In genomic region chr13:50613356-50613831, GRCh38 we compare ENCODE assay signal across 25 cellular contexts.
A peak's percentile ranks its signal among the peaks of the same experiment; 100 is the strongest.
DNase-seq lines count a peak whose midpoint lies in the region; ATAC-seq and TF ChIP-seq lines count a peak whose summit lies in the region.
"Had no signal": no experiment of that assay in that cellular context is flagged by ENCODE, and none has a peak within 500 bp of the region (broad histone marks: within the 10 kb centered on the region; RNA-seq: fewer than 3 reads in every experiment).

No MANE protein-coding gene starts in this region.

- H3K4me3 ChIP-seq in right atrium auricular region: no peak overlapping the region
- H3K4me3 ChIP-seq in astrocyte of the spinal cord (ENCODE audit: low read depth, low read length): no peak overlapping the region
- H3K4me3 ChIP-seq in right cardiac atrium (ENCODE audit: low read length): no peak overlapping the region
- H3K4me3 ChIP-seq in esophagus squamous epithelium: no peak overlapping the region
- H3K4me3 ChIP-seq: ascending aorta, prostate gland, testis had no signal

- no peaks in the 10 kb centered on the region for H3K27me3 ChIP-seq in right atrium auricular region
- no peaks in the 10 kb centered on the region for H3K27me3 ChIP-seq in right cardiac atrium (ENCODE audit: control insufficient read depth, insufficient read depth)
- no peaks in the 10 kb centered on the region for H3K27me3 ChIP-seq in esophagus squamous epithelium
- H3K27me3 ChIP-seq: ascending aorta, testis had no signal

- H3K36me3 ChIP-seq in right atrium auricular region (no peaks in the 10 kb centered on the region), esophagus squamous epithelium (no peaks in the 10 kb centered on the region)
- H3K36me3 ChIP-seq: ascending aorta, prostate gland had no signal

- ATAC-seq in Right ventricle myocardium superior (ENCODE audit: poor library complexity) (peak; percentile 90), right cardiac atrium (peak; percentile 47 to 86)
- no peak for ATAC-seq in activated CD8-positive, alpha-beta T cell treated with anti-CD3 and anti-CD28 coated beads, Interleukin-2, amount 10 ng/mL, durations not matched to agents 7 days and 5 days
- ATAC-seq: activated CD8-positive, alpha-beta T cell treated with anti-CD3 and anti-CD28 coated beads for 36 hours; T-cell had no signal

- peaks cover 39% of the 10 kb centered on the region for H3K4me1 Mint-ChIP-seq in activated CD8-positive, alpha-beta T cell treated with anti-CD3 and anti-CD28 coated beads, Interleukin-2, amount 10 ng/mL, durations not matched to agents 7 days and 5 days (ENCODE audit: low read depth)
- H3K4me1 Mint-ChIP-seq: central memory CD8-positive, alpha-beta T cell had no signal

- TF ChIP-seq CTCF in right atrium auricular region (IDR thresholded peaks at IDR 0.05) (no peak), astrocyte of the spinal cord (IDR thresholded peaks at IDR 0.05; ENCODE audit: low read depth, low read length) (no peak), esophagus squamous epithelium (IDR thresholded peaks at IDR 0.05) (no peak)

- TF ChIP-seq POLR2A in esophagus squamous epithelium (IDR thresholded peaks at IDR 0.05): no peak

- POLR2A ChIA-PET in activated CD8-positive, alpha-beta T cell treated with anti-CD3 and anti-CD28 coated beads, Interleukin-2, amount 10 ng/mL, durations not matched to agents 7 days and 5 days (lab: Charles Lee): no interaction called here

- no peak overlapping the region for H3K27ac ChIP-seq in right atrium auricular region
- H3K27ac ChIP-seq in right cardiac atrium (ENCODE audit: low read length): no peak overlapping the region
- no peak overlapping the region for H3K27ac ChIP-seq in esophagus squamous epithelium
- H3K27ac ChIP-seq: ascending aorta, prostate gland, testis had no signal

- H3K4me1 ChIP-seq in right atrium auricular region (no peaks in the 10 kb centered on the region), right cardiac atrium (ENCODE audit: control insufficient read depth, insufficient read depth, low read length) (no peaks in the 10 kb centered on the region), esophagus squamous epithelium (no peaks in the 10 kb centered on the region)
- H3K4me1 ChIP-seq: ascending aorta, prostate gland, testis had no signal

- intact Hi-C loops in Right ventricle myocardium superior (cut with DNase I) (no loop called here), right cardiac atrium (cut with DNase I) (no loop called here), esophagus squamous epithelium (cut with DNase I) (no loop called here)

- no peak overlapping the region for H3K27ac Mint-ChIP-seq in activated CD8-positive, alpha-beta T cell treated with anti-CD3 and anti-CD28 coated beads, Interleukin-2, amount 10 ng/mL, durations not matched to agents 7 days and 5 days
- H3K27ac Mint-ChIP-seq: activated CD8-positive, alpha-beta T cell treated with anti-CD3 and anti-CD28 coated beads for 36 hours; activated naive CD8-positive, alpha-beta T cell treated with anti-CD3 and anti-CD28 coated beads for 36 hours; B cell; CD8-positive, alpha-beta memory T cell; T-cell had no signal

- CTCF ChIA-PET in activated CD8-positive, alpha-beta T cell treated with anti-CD3 and anti-CD28 coated beads, Interleukin-2, amount 10 ng/mL, durations not matched to agents 7 days and 5 days (lab: Charles Lee): interaction anchor here (0.7 to 1.3 kb wide), 6 partner anchors 9 to 528 kb away, joined by 3 to 5 read pairs (median 3); no protein-coding TSS in a partner anchor

- H3K36me3 Mint-ChIP-seq in activated CD8-positive, alpha-beta T cell treated with anti-CD3 and anti-CD28 coated beads, Interleukin-2, amount 10 ng/mL, durations not matched to agents 7 days and 5 days (ENCODE audit: low read depth): no peaks in the 10 kb centered on the region
- H3K36me3 Mint-ChIP-seq: activated naive CD8-positive, alpha-beta T cell treated with anti-CD3 and anti-CD28 coated beads for 36 hours; CD8-positive, alpha-beta memory T cell; T-cell had no signal

- no peaks in the 10 kb centered on the region for H3K9me3 ChIP-seq in right atrium auricular region
- no peaks in the 10 kb centered on the region for H3K9me3 ChIP-seq in right cardiac atrium (ENCODE audit: control insufficient read depth, low read length)
- H3K9me3 ChIP-seq in esophagus squamous epithelium: no peaks in the 10 kb centered on the region
- H3K9me3 ChIP-seq: ascending aorta, prostate gland, testis had no signal

- no peaks in the 10 kb centered on the region for H3K9me3 Mint-ChIP-seq in activated CD8-positive, alpha-beta T cell treated with anti-CD3 and anti-CD28 coated beads, Interleukin-2, amount 10 ng/mL, durations not matched to agents 7 days and 5 days (ENCODE audit: insufficient read depth)
- H3K9me3 Mint-ChIP-seq: activated CD8-positive, alpha-beta T cell treated with anti-CD3 and anti-CD28 coated beads for 36 hours; activated naive CD8-positive, alpha-beta T cell treated with anti-CD3 and anti-CD28 coated beads for 36 hours; CD8-positive, alpha-beta memory T cell; central memory CD8-positive, alpha-beta T cell; dendritic cell treated with granulocyte-macrophage colony-stimulating factor and Interleukin-4, amounts not matched to agents 40 ng/mL and 50 ng/mL, for 4 days; T-cell had no signal

- in situ Hi-C loops in astrocyte of the spinal cord (cut with HindIII; ENCODE audit: low sequenced_read_pairs): no loop called here

- 51% methylated on average over 6 of the region's 6 CpGs for WGBS in right cardiac atrium
- 71 to 80% methylated on average over 6 of the region's 6 CpGs for WGBS in esophagus squamous epithelium, 2 donors

- H3K27me3 Mint-ChIP-seq in activated CD8-positive, alpha-beta T cell treated with anti-CD3 and anti-CD28 coated beads, Interleukin-2, amount 10 ng/mL, durations not matched to agents 7 days and 5 days (ENCODE audit: low read depth): peaks cover 18% of the 10 kb centered on the region
- H3K27me3 Mint-ChIP-seq: B cell; dendritic cell treated with granulocyte-macrophage colony-stimulating factor and Interleukin-4, amounts not matched to agents 40 ng/mL and 50 ng/mL, for 4 days had no signal

- no peak overlapping the region for H3K4me3 Mint-ChIP-seq in activated CD8-positive, alpha-beta T cell treated with anti-CD3 and anti-CD28 coated beads, Interleukin-2, amount 10 ng/mL, durations not matched to agents 7 days and 5 days
- H3K4me3 Mint-ChIP-seq: activated CD8-positive, alpha-beta T cell treated with anti-CD3 and anti-CD28 coated beads for 36 hours; activated naive CD8-positive, alpha-beta T cell treated with anti-CD3 and anti-CD28 coated beads for 36 hours; B cell; CD8-positive, alpha-beta memory T cell; central memory CD8-positive, alpha-beta T cell; dendritic cell treated with granulocyte-macrophage colony-stimulating factor and Interleukin-4, amounts not matched to agents 40 ng/mL and 50 ng/mL, for 4 days; T-cell had no signal

- DNase-seq in Right ventricle myocardium superior: no peak
- no peak for DNase-seq in right atrium auricular region (ENCODE audit: low spot score)
- peak; percentile 34 for DNase-seq in astrocyte of the spinal cord (ENCODE audit: low read depth, low spot score)
- peak in 2 of 3 donors; percentile 19 to 42 for DNase-seq in right cardiac atrium
- DNase-seq in esophagus squamous epithelium (lab: John Stamatoyannopoulos, UW): no peak
- DNase-seq in activated effector memory CD4-positive, alpha-beta T cell treated with Interleukin-2 at 50 U/mL for 16 hours: no peak
- no peak for DNase-seq in activated CD8-positive, alpha-beta T cell treated with anti-CD3 and anti-CD28 coated beads, Interleukin-2, amount 10 ng/mL, durations not matched to agents 7 days and 5 days
- no peak for DNase-seq in Ammon's horn (ENCODE audit: low spot score)
- DNase-seq: activated CD4-positive, CD25-positive, alpha-beta regulatory T cell treated with anti-CD3 and anti-CD28 coated beads, Interleukin-2, amount 50 U/mL, for 72 hours; activated CD8-positive, alpha-beta T cell treated with anti-CD3 and anti-CD28 coated beads for 36 hours; activated naive CD8-positive, alpha-beta T cell treated with anti-CD3 and anti-CD28 coated beads for 36 hours; CD8-positive, alpha-beta memory T cell; left cardiac atrium; mesendoderm; NCI-H2029; NCI-H2227 treated with DMSO at 0.1 percent for 48 hours; stimulated activated CD4-positive, alpha-beta T cell treated with anti-CD3 and anti-CD28 coated beads, Interleukin-15, amount 100 ng/mL, for 24 hours; stimulated activated naive CD4-positive, alpha-beta T cell treated with Interleukin-2 at 50 U/mL for 16 hours; T-cell; testis had no signal

Comparison
In these comparisons a context has a peak if more than half of its experiments do, and no peak if none do; other contexts are left out.
1. DNase-seq: peak in astrocyte of the spinal cord (single experiment) and right cardiac atrium (2 of 3); none in Right ventricle myocardium superior (single experiment), right atrium auricular region (single experiment), esophagus squamous epithelium (single experiment), activated effector memory CD4-positive, alpha-beta T cell treated with Interleukin-2 at 50 U/mL for 16 hours (single experiment), activated CD8-positive, alpha-beta T cell treated with anti-CD3 and anti-CD28 coated beads, Interleukin-2, amount 10 ng/mL, durations not matched to agents 7 days and 5 days (single experiment) and Ammon's horn (single experiment).